24 cellular contexts compared by ENCODE assay signal in the genomic region with DNA sequence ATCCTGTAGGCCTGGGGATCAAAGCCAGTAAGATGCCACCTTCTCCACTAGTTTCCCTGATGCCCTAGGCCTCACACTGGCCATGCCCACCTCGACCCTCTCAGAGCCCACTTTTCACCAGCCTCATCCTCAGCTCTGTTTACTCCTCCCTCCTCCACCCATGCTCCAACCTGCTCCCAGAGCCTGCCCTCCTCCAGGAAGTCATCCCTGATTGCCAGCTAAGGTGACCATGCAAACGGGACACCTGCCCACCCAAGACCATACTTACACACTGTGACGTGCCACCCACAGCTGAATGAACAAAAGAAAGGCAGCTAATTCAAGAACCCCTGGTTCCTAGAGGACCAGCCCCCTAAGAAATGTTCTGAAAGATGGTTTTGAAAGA. TPM values are rescaled to one million over a fixed set of nuclear protein-coding genes. Genes with fewer than 3 reads are reported as not detected.
DNase-seq lines count a peak whose midpoint lies in the region; ATAC-seq, FAIRE-seq and TF ChIP-seq lines count a peak whose summit lies in the region.
"Had no signal": no experiment of that assay in that cellular context is flagged by ENCODE, and none has a peak within 500 bp of the region (broad histone marks: within the 10 kb centered on the region; RNA-seq: fewer than 3 reads in every experiment).

No MANE protein-coding gene starts in this region.

- H3K36me3 ChIP-seq in Caco-2 (ENCODE audit: control insufficient read depth, insufficient read depth, low read length), result peaks cover 5% of the 10 kb centered on the region
- H3K36me3 ChIP-seq: BE2C had no signal

- CTCF ChIA-PET in Caco-2 (lab: Charles Lee), result no interaction called here

- no peaks in the 10 kb centered on the region for H3K27me3 Mint-ChIP-seq in activated T-cell treated with anti-CD3 and anti-CD28 coated beads, Interleukin-2, amount 50 U/mL, for 24 hours
- no peaks in the 10 kb centered on the region for H3K27me3 Mint-ChIP-seq in activated T-cell treated with anti-CD3 and anti-CD28 coated beads, Interleukin-2, amount 50 U/mL, for 4 hours (ENCODE audit: low read depth)
- H3K27me3 Mint-ChIP-seq in activated T-helper 17 cell treated with anti-CD3 and anti-CD28 coated beads, Interleukin-2, amount 50 U/mL, for 72 hours, result no peaks in the 10 kb centered on the region
- no peaks in the 10 kb centered on the region for H3K27me3 Mint-ChIP-seq in memory B cell
- H3K27me3 Mint-ChIP-seq in Caco-2 (ENCODE audit: insufficient read depth, unreplicated experiment), result no peaks in the 10 kb centered on the region

- H3K9me3 Mint-ChIP-seq in activated T-cell treated with anti-CD3 and anti-CD28 coated beads, Interleukin-2, amount 50 U/mL, for 24 hours, result peaks cover 2% of the 10 kb centered on the region
- H3K9me3 Mint-ChIP-seq in activated T-cell treated with anti-CD3 and anti-CD28 coated beads, Interleukin-2, amount 50 U/mL, for 4 hours, result no peaks in the 10 kb centered on the region
- peaks cover 4% of the 10 kb centered on the region for H3K9me3 Mint-ChIP-seq in activated T-helper 17 cell treated with anti-CD3 and anti-CD28 coated beads, Interleukin-2, amount 50 U/mL, for 72 hours
- H3K9me3 Mint-ChIP-seq in memory B cell, result peaks cover 5% of the 10 kb centered on the region
- H3K9me3 Mint-ChIP-seq in Caco-2 (ENCODE audit: unreplicated experiment), result no peaks in the 10 kb centered on the region
- H3K9me3 Mint-ChIP-seq: CD8-positive, alpha-beta T cell had no signal

- H3K27me3 ChIP-seq in Caco-2 (replicated peaks; ENCODE audit: control insufficient read depth, insufficient read depth, low read length), result no peaks in the 10 kb centered on the region
- H3K27me3 ChIP-seq: BE2C had no signal

- no peak for ATAC-seq in activated T-cell treated with anti-CD3 and anti-CD28 coated beads, Interleukin-2, amount 50 U/mL, for 4 hours
- no peak for ATAC-seq in activated T-helper 17 cell treated with anti-CD3 and anti-CD28 coated beads, Interleukin-2, amount 50 U/mL, for 72 hours (replicated peaks)
- ATAC-seq in memory B cell (ENCODE audit: low read depth), result no peak
- ATAC-seq: CD8-positive, alpha-beta T cell had no signal

- peak overlapping the region; percentile 64 for H3K27ac Mint-ChIP-seq in activated T-cell treated with anti-CD3 and anti-CD28 coated beads, Interleukin-2, amount 50 U/mL, for 24 hours
- H3K27ac Mint-ChIP-seq in activated T-helper 17 cell treated with anti-CD3 and anti-CD28 coated beads, Interleukin-2, amount 50 U/mL, for 72 hours, result peak overlapping the region; percentile 87
- H3K27ac Mint-ChIP-seq in memory B cell, result peak overlapping the region; percentile 33
- no peak overlapping the region for H3K27ac Mint-ChIP-seq in Caco-2 (ENCODE audit: unreplicated experiment)
- H3K27ac Mint-ChIP-seq: CD8-positive, alpha-beta T cell had no signal

- no peak for DNase-seq in activated T-cell treated with anti-CD3 and anti-CD28 coated beads, Interleukin-2, amount 50 U/mL, for 24 hours
- no peak for DNase-seq in activated T-cell treated with anti-CD3 and anti-CD28 coated beads, Interleukin-2, amount 50 U/mL, for 4 hours
- DNase-seq in memory B cell (ENCODE audit: low spot score in 2 of 2) (no peak), urothelium cell line (ENCODE audit: low spot score) (no peak), Caco-2 (no peak), NCI-H146 treated with DMSO at 0.1 percent for 48 hours (lab: John Stamatoyannopoulos, UW; ENCODE audit: unreplicated experiment) (no peak)
- DNase-seq: BE2C, DMS79, GM23248, MM.1S, NCI-H1092, NCI-H146, NCI-H2107, NCI-H226, NCI-H524, SIG-M5 had no signal

- H3K4me1 Mint-ChIP-seq in activated T-cell treated with anti-CD3 and anti-CD28 coated beads, Interleukin-2, amount 50 U/mL, for 24 hours (ENCODE audit: low read depth), result peaks cover 29% of the 10 kb centered on the region
- H3K4me1 Mint-ChIP-seq in activated T-cell treated with anti-CD3 and anti-CD28 coated beads, Interleukin-2, amount 50 U/mL, for 4 hours (ENCODE audit: low read depth), result peaks cover 28% of the 10 kb centered on the region
- peaks cover 19% of the 10 kb centered on the region for H3K4me1 Mint-ChIP-seq in activated T-helper 17 cell treated with anti-CD3 and anti-CD28 coated beads, Interleukin-2, amount 50 U/mL, for 72 hours
- H3K4me1 Mint-ChIP-seq in memory B cell (peaks cover 18% of the 10 kb centered on the region), Caco-2 (ENCODE audit: low read depth, unreplicated experiment) (peaks cover under 1% of the 10 kb centered on the region)

- no peak for TF ChIP-seq CTCF in Caco-2 (IDR thresholded peaks at IDR 0.05; ENCODE audit: insufficient read depth in 1 of 2, low read depth in 1 of 2, low read length in 1 of 2, severe bottlenecking in 1 of 2, unreplicated experiment in 1 of 2)

- no TSS peak for BruUV-seq in Caco-2 (replicated peaks; lab: Mats Ljungman, UMichigan)

- no peaks in the 10 kb centered on the region for H3K4me1 ChIP-seq in Caco-2
- H3K4me1 ChIP-seq: BE2C had no signal

- H3K9me3 ChIP-seq in Caco-2, result no peaks in the 10 kb centered on the region
- H3K9me3 ChIP-seq: BE2C, HAP-1 had no signal

- POLR2A ChIA-PET in Caco-2 (lab: Charles Lee), result no interaction called here

- FAIRE-seq in urothelium cell line (lab: Jason Lieb, UNC), result peak; percentile 27
- FAIRE-seq: A204.1, GM12892, GM18507 had no signal

- no peak overlapping the region for H3K4me3 Mint-ChIP-seq in activated T-cell treated with anti-CD3 and anti-CD28 coated beads, Interleukin-2, amount 50 U/mL, for 24 hours
- no peak overlapping the region for H3K4me3 Mint-ChIP-seq in activated T-cell treated with anti-CD3 and anti-CD28 coated beads, Interleukin-2, amount 50 U/mL, for 4 hours
- H3K4me3 Mint-ChIP-seq in activated T-helper 17 cell treated with anti-CD3 and anti-CD28 coated beads, Interleukin-2, amount 50 U/mL, for 72 hours, result no peak overlapping the region
- H3K4me3 Mint-ChIP-seq in memory B cell (no peak overlapping the region), Caco-2 (ENCODE audit: unreplicated experiment) (no peak overlapping the region)
- H3K4me3 Mint-ChIP-seq: CD8-positive, alpha-beta T cell had no signal

- intact Hi-C loops in Caco-2 (cut with micrococcal nuclease; ENCODE audit: unreplicated experiment), result no loop called here

- H3K36me3 Mint-ChIP-seq in activated T-cell treated with anti-CD3 and anti-CD28 coated beads, Interleukin-2, amount 50 U/mL, for 24 hours (ENCODE audit: low read depth), result peaks cover 35% of the 10 kb centered on the region
- H3K36me3 Mint-ChIP-seq in activated T-cell treated with anti-CD3 and anti-CD28 coated beads, Interleukin-2, amount 50 U/mL, for 4 hours (ENCODE audit: insufficient read depth), result peaks cover 35% of the 10 kb centered on the region
- peaks cover 38% of the 10 kb centered on the region for H3K36me3 Mint-ChIP-seq in activated T-helper 17 cell treated with anti-CD3 and anti-CD28 coated beads, Interleukin-2, amount 50 U/mL, for 72 hours (ENCODE audit: low read depth)
- H3K36me3 Mint-ChIP-seq in memory B cell, result peaks cover 15% of the 10 kb centered on the region
- no peaks in the 10 kb centered on the region for H3K36me3 Mint-ChIP-seq in Caco-2 (ENCODE audit: insufficient read depth, unreplicated experiment)

- H3K4me3 ChIP-seq in Caco-2 (ENCODE audit: low read depth, low read length), result no peak overlapping the region
- H3K4me3 ChIP-seq: GM23248, HAP-1 had no signal

RNA-seq across cellular contexts. Expression of a gene that starts 9.1 kb away (rescaled TPM):
- total RNA-seq in activated T-cell treated with anti-CD3 and anti-CD28 coated beads, Interleukin-2, amount 50 U/mL, for 4 hours, result 1 to 10 TPM; 1.8 to 3.4 (median 1.9) TPM
- 10 to 100 TPM; 17.7 to 24.4 TPM for total RNA-seq in activated T-helper 17 cell treated with anti-CD3 and anti-CD28 coated beads, Interleukin-2, amount 50 U/mL, for 72 hours
- 7.9 and 9.7 TPM in 2 replicates for total RNA-seq in Caco-2 (2022)

RNA-seq across cellular contexts. Expression of a gene that starts 18.7 kb away (rescaled TPM):
- under 1 TPM; 0.05 to 0.16 (median 0.08) TPM for total RNA-seq in activated T-cell treated with anti-CD3 and anti-CD28 coated beads, Interleukin-2, amount 50 U/mL, for 4 hours
- total RNA-seq in activated T-helper 17 cell treated with anti-CD3 and anti-CD28 coated beads, Interleukin-2, amount 50 U/mL, for 72 hours, result 1 to 10 TPM; 1.2 to 2.0 TPM
- 0.11 and 0.35 TPM in 2 replicates for total RNA-seq in Caco-2 (2022)
- total RNA-seq: GM23248, LHCN-M2, RPMI7951 had no signal

RNA-seq across cellular contexts. Expression of a gene that starts 29.7 kb away (rescaled TPM):
- total RNA-seq in activated T-cell treated with anti-CD3 and anti-CD28 coated beads, Interleukin-2, amount 50 U/mL, for 4 hours, result 10 to 100 TPM; 15.0 to 16.8 (median 16.6) TPM
- 10 to 100 TPM; 12.7 to 13.4 TPM for total RNA-seq in activated T-helper 17 cell treated with anti-CD3 and anti-CD28 coated beads, Interleukin-2, amount 50 U/mL, for 72 hours
- total RNA-seq in Caco-2 (2022), result 11.7 and 12.2 TPM in 2 replicates
